In the genomic region with DNA sequence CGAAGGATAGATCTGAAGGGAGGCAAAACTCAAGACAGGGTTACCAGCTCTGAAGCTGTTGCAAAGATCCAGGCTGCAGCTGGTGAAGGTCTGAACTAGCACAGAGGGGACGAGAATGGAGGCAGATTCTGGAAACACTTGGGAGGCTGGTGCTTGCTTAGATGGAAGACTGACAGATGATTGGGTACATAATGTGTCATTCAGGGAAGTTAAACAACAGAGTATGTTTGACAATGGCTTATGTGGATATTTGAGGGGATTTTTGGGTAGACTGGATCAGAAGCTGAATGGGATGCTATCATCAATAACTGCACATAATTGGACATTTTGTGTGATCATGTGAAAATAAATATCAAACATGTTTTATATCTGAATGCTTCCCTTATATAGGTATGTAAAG, we compare ENCODE assay signal across 30 cellular contexts.
"Had no signal": no experiment of that assay in that cellular context is flagged by ENCODE, and none has a peak within 500 bp of the region (broad histone marks: within the 10 kb centered on the region; RNA-seq: fewer than 3 reads in every experiment).

No MANE protein-coding gene starts in this region.

- H3K4me3 ChIP-seq: adrenal gland, body of pancreas, dorsolateral prefrontal cortex, gastroesophageal sphincter, heart right ventricle had no signal

- H3K36me3 ChIP-seq: adrenal gland, gastroesophageal sphincter, heart right ventricle had no signal

- FAIRE-seq: colon had no signal

- H3K27ac Mint-ChIP-seq: activated CD4-positive, alpha-beta memory T cell treated with anti-CD3 and anti-CD28 coated beads, Interleukin-2, amount 10 ng/mL, durations not matched to agents 7 days and 5 days; activated CD4-positive, alpha-beta T cell treated with anti-CD3 and anti-CD28 coated beads, Interleukin-2, amount 10 ng/mL, durations not matched to agents 7 days and 5 days; activated naive CD4-positive, alpha-beta T cell treated with anti-CD3 and anti-CD28 coated beads, Interleukin-2, amount 50 U/mL, for 24 hours; activated naive CD8-positive, alpha-beta T cell treated with anti-CD3 and anti-CD28 coated beads for 36 hours; activated naive CD8-positive, alpha-beta T cell treated with anti-CD3 and anti-CD28 coated beads, Interleukin-2, amount 50 U/mL, for 24 hours; activated T-cell treated with anti-CD3 and anti-CD28 coated beads, Interleukin-2, amount 50 U/mL, for 24 hours; activated T-cell treated with anti-CD3 and anti-CD28 coated beads, Interleukin-2, amount 50 U/mL, for 72 hours; dendritic cell treated with granulocyte-macrophage colony-stimulating factor and Interleukin-4, amounts not matched to agents 40 ng/mL and 50 ng/mL, for 4 days; endodermal cell; WTC11 had no signal

- ATAC-seq: activated naive CD8-positive, alpha-beta T cell treated with anti-CD3 and anti-CD28 coated beads, Interleukin-2, amount 50 U/mL, for 24 hours; activated T-cell treated with anti-CD3 and anti-CD28 coated beads, Interleukin-2, amount 50 U/mL, for 72 hours; body of pancreas; esophagus mucosa; gastroesophageal sphincter; heart right ventricle; WTC11 had no signal

- H3K9me3 ChIP-seq: adrenal gland had no signal

- H3K27ac ChIP-seq: adrenal gland, body of pancreas, dorsolateral prefrontal cortex, gastroesophageal sphincter, heart right ventricle had no signal

- H3K4me3 Mint-ChIP-seq: activated CD4-positive, alpha-beta memory T cell treated with anti-CD3 and anti-CD28 coated beads, Interleukin-2, amount 10 ng/mL, durations not matched to agents 7 days and 5 days; activated CD4-positive, alpha-beta T cell treated with anti-CD3 and anti-CD28 coated beads, Interleukin-2, amount 10 ng/mL, durations not matched to agents 7 days and 5 days; activated naive CD4-positive, alpha-beta T cell treated with anti-CD3 and anti-CD28 coated beads, Interleukin-2, amount 50 U/mL, for 24 hours; activated naive CD8-positive, alpha-beta T cell treated with anti-CD3 and anti-CD28 coated beads for 36 hours; activated naive CD8-positive, alpha-beta T cell treated with anti-CD3 and anti-CD28 coated beads, Interleukin-2, amount 50 U/mL, for 24 hours; activated T-cell treated with anti-CD3 and anti-CD28 coated beads, Interleukin-2, amount 50 U/mL, for 24 hours; activated T-cell treated with anti-CD3 and anti-CD28 coated beads, Interleukin-2, amount 50 U/mL, for 72 hours; dendritic cell treated with granulocyte-macrophage colony-stimulating factor and Interleukin-4, amounts not matched to agents 40 ng/mL and 50 ng/mL, for 4 days; endodermal cell; WTC11 had no signal

- H3K27me3 ChIP-seq: adrenal gland, body of pancreas, dorsolateral prefrontal cortex, gastroesophageal sphincter had no signal

- H3K36me3 Mint-ChIP-seq: activated naive CD4-positive, alpha-beta T cell treated with anti-CD3 and anti-CD28 coated beads, Interleukin-2, amount 50 U/mL, for 24 hours; activated naive CD8-positive, alpha-beta T cell treated with anti-CD3 and anti-CD28 coated beads for 36 hours had no signal

- H3K9me3 Mint-ChIP-seq: activated CD4-positive, alpha-beta memory T cell treated with anti-CD3 and anti-CD28 coated beads, Interleukin-2, amount 10 ng/mL, durations not matched to agents 7 days and 5 days; activated CD4-positive, alpha-beta T cell treated with anti-CD3 and anti-CD28 coated beads, Interleukin-2, amount 10 ng/mL, durations not matched to agents 7 days and 5 days; activated naive CD4-positive, alpha-beta T cell treated with anti-CD3 and anti-CD28 coated beads, Interleukin-2, amount 50 U/mL, for 24 hours; activated naive CD8-positive, alpha-beta T cell treated with anti-CD3 and anti-CD28 coated beads for 36 hours; activated naive CD8-positive, alpha-beta T cell treated with anti-CD3 and anti-CD28 coated beads, Interleukin-2, amount 50 U/mL, for 24 hours; activated T-cell treated with anti-CD3 and anti-CD28 coated beads, Interleukin-2, amount 50 U/mL, for 24 hours; activated T-cell treated with anti-CD3 and anti-CD28 coated beads, Interleukin-2, amount 50 U/mL, for 72 hours; dendritic cell treated with granulocyte-macrophage colony-stimulating factor and Interleukin-4, amounts not matched to agents 40 ng/mL and 50 ng/mL, for 4 days had no signal

- DNase-seq: activated CD4-positive, alpha-beta memory T cell treated with anti-CD3 and anti-CD28 coated beads, Interleukin-2, amount 10 ng/mL, durations not matched to agents 7 days and 5 days; activated CD4-positive, alpha-beta T cell treated with anti-CD3 and anti-CD28 coated beads for 1 hour; activated CD4-positive, alpha-beta T cell treated with anti-CD3 and anti-CD28 coated beads for 4 hours; activated CD4-positive, alpha-beta T cell treated with anti-CD3 and anti-CD28 coated beads, Interleukin-2, amount 10 ng/mL, durations not matched to agents 7 days and 5 days; activated CD4-positive, alpha-beta T cell treated with anti-CD3 and anti-CD28 coated beads, Interleukin-2, amount 50 U/mL, for 4 hours; activated CD8-positive, alpha-beta memory T cell treated with anti-CD3 and anti-CD28 coated beads, Interleukin-2, amount 50 U/mL, for 48 hours; activated gamma-delta T cell treated with Interleukin-2 at 50 U/mL for 16 hours; activated naive CD4-positive, alpha-beta T cell treated with Interleukin-2 at 50 U/mL for 16 hours; activated naive CD8-positive, alpha-beta T cell treated with anti-CD3 and anti-CD28 coated beads for 36 hours; activated naive CD8-positive, alpha-beta T cell treated with anti-CD3 and anti-CD28 coated beads, Interleukin-2, amount 50 U/mL, for 24 hours; activated T-cell treated with anti-CD3 and anti-CD28 coated beads for 4 hours; activated T-cell treated with anti-CD3 and anti-CD28 coated beads, Interleukin-2, amount 50 U/mL, for 24 hours; activated T-cell treated with anti-CD3 and anti-CD28 coated beads, Interleukin-2, amount 50 U/mL, for 72 hours; adrenal gland; amygdala; aorta; body of pancreas; caudate nucleus; dorsolateral prefrontal cortex; effector memory CD4-positive, alpha-beta T cell; endodermal cell; foreskin melanocyte; heart right ventricle; T-helper 2 cell had no signal

- H3K27me3 Mint-ChIP-seq: activated naive CD4-positive, alpha-beta T cell treated with anti-CD3 and anti-CD28 coated beads, Interleukin-2, amount 50 U/mL, for 24 hours had no signal
